1 cellular context compared by ENCODE assay signal in the genomic region with DNA sequence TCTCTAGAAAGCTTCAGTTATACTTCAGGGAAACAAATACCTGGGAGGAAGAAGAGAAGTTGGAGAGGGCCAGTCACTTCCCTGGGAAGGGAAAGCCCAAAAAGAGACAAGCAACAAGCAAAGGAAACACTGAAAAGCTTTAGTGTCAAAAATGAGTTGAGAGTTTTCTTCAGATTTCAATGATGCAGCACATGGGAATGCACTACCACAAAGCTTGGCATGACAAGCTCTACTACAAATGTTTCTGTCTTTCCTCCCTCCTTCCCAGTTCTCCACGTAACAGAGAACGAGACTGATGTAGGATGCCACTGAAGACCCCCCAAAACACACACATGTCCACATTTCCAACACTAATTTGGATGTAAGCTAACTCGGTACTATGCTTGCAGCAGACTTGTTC.
TF ChIP-seq lines count a peak whose summit lies in the region.

No MANE protein-coding gene starts in this region.

TF ChIP-seq in H1, 55 proteins besides CTCF, POLR2A, EP300 and RAD21 (continued from another document):
- no peak for TF ChIP-seq JUND (IDR thresholded peaks at IDR 0.05; ENCODE audit: low read length)
- TF ChIP-seq SAP30 (IDR thresholded peaks at IDR 0.05; ENCODE audit: insufficient read depth, insufficient replicate concordance, low read length): no peak
- no peak for TF ChIP-seq TAF1 (IDR thresholded peaks at IDR 0.05; ENCODE audit: low read depth, low read length)
- no peak for TF ChIP-seq SUZ12 (IDR thresholded peaks at IDR 0.05; ENCODE audit: low read length)
- TF ChIP-seq POLR2AphosphoS5 (IDR thresholded peaks at IDR 0.05; ENCODE audit: low read depth, low read length): no peak
- TF ChIP-seq ASH2L (IDR thresholded peaks at IDR 0.05; ENCODE audit: low read length): no peak
- no peak for TF ChIP-seq NRF1 (IDR thresholded peaks at IDR 0.05; ENCODE audit: low read depth, low read length)
- no peak for TF ChIP-seq TBP (IDR thresholded peaks at IDR 0.05; ENCODE audit: low read depth, low read length)
- no peak for TF ChIP-seq CBX5 (IDR thresholded peaks at IDR 0.05; ENCODE audit: low read depth, low read length)
- TF ChIP-seq JUN (IDR thresholded peaks at IDR 0.05; ENCODE audit: low read depth, low read length): no peak
